ENCODE assay signal across 8 cellular contexts in the genomic region with DNA sequence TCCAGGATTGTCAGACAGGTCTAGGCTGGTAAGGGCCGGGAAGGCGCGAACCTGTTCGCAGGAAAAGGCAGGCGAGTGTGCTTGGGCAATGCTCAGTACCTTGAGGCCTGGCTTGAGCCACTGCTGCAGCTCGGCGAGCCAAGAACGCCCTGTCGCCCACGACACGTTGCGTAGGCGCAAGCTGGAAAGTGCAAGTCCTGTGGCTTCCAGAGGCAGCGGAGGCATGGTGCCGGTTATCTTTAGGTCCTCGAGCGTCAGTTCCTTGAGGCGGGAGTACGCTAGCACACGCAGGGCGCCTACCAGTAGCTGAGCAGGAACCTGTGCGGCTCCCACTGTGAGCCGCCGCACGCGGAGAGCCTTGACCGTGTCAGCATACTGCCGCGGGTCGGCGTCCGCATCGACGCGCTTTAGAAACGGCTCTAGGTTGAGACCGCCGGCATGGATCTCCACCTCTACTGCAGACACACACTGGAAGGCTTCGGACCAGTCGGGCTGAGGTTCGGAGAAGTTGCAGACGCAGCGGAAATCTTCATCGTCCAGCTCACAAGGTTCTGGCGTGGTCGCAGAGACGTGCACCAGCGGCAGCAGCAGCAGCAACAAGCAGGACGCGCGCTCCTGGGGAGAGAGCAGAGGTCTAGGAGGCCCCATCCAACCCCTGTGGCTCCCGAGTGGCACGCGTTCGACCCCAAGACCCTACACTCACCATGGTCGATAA. TPM values are rescaled to one million over a fixed set of nuclear protein-coding genes. Genes with fewer than 3 reads are reported as not detected.
A peak's percentile ranks its signal among the peaks of the same experiment; 100 is the strongest.
DNase-seq lines count a peak whose midpoint lies in the region; ATAC-seq and TF ChIP-seq lines count a peak whose summit lies in the region.

No MANE protein-coding gene starts in this region.

- peaks cover 31% of the 10 kb centered on the region for H3K4me1 Mint-ChIP-seq in activated naive CD8-positive, alpha-beta T cell treated with anti-CD3 and anti-CD28 coated beads for 36 hours

- POLR2A ChIA-PET in Panc1 (lab: Charles Lee): no interaction called here

- ATAC-seq in HG02610 (IDR thresholded peaks at IDR 0.05; ENCODE audit: unreplicated experiment) (peak; percentile 51), Panc1 (peak; percentile 81), left ventricle myocardium superior (peak; percentile 76)

- H3K4me3 ChIP-seq in GM12865 (ENCODE audit: low read depth, low read length): peak overlapping the region; percentile 48
- peak overlapping the region; percentile 41 to 54 for H3K4me3 ChIP-seq in Panc1 (ENCODE audit: low read depth in 2 of 2, low read length in 2 of 2)
- peak overlapping the region; percentile 71 for H3K4me3 ChIP-seq in skeletal muscle satellite cell (ENCODE audit: low read length)

- H3K9ac ChIP-seq in skeletal muscle satellite cell (ENCODE audit: low read depth, low read length): peak overlapping the region; percentile 58

- H3K36me3 Mint-ChIP-seq in activated naive CD8-positive, alpha-beta T cell treated with anti-CD3 and anti-CD28 coated beads for 36 hours: no peaks in the 10 kb centered on the region

- no peaks in the 10 kb centered on the region for H3K36me3 ChIP-seq in Panc1 (ENCODE audit: control insufficient read depth, insufficient read depth, low read length)
- H3K36me3 ChIP-seq in skeletal muscle satellite cell (ENCODE audit: insufficient read depth, low read length): no peaks in the 10 kb centered on the region

- in situ Hi-C loops in Panc1 (cut with HindIII; ENCODE audit: low pct_unique_long_range_greater_than_20kb, low sequenced_read_pairs): no loop called here

- intact Hi-C loops in Panc1 (cut with micrococcal nuclease; ENCODE audit: unreplicated experiment) (no loop called here), left ventricle myocardium superior (cut with micrococcal nuclease) (loop anchor here (10.0 kb wide), 1 partner anchor 58 kb away; no protein-coding TSS in a partner anchor)

- H3K4me3 Mint-ChIP-seq in activated naive CD8-positive, alpha-beta T cell treated with anti-CD3 and anti-CD28 coated beads for 36 hours: peak overlapping the region; percentile 82

- H3K27ac Mint-ChIP-seq in activated naive CD8-positive, alpha-beta T cell treated with anti-CD3 and anti-CD28 coated beads for 36 hours: peak overlapping the region; percentile 69

- TF ChIP-seq CTCF in GM12865 (IDR thresholded peaks at IDR 0.05; ENCODE audit: insufficient read depth, low read depth, low read length, missing control alignments) (no peak), Panc1 (IDR thresholded peaks at IDR 0.05) (no peak)

- peaks cover 23% of the 10 kb centered on the region for H3K27me3 Mint-ChIP-seq in activated naive CD8-positive, alpha-beta T cell treated with anti-CD3 and anti-CD28 coated beads for 36 hours

- H3K4me2 ChIP-seq in skeletal muscle satellite cell (ENCODE audit: low read length): peak overlapping the region; percentile 98

- peaks cover 8% of the 10 kb centered on the region for H3K4me1 ChIP-seq in Panc1 (ENCODE audit: control insufficient read depth, insufficient read depth, low read length)
- H3K4me1 ChIP-seq in skeletal muscle satellite cell (ENCODE audit: control insufficient read depth, insufficient read depth, low read length): peaks cover 22% of the 10 kb centered on the region

- DNase-seq in GM12865 (ENCODE audit: low read depth) (peak; percentile 69), Panc1 (ENCODE audit: low read depth, low spot score) (no peak), left ventricle myocardium superior (peak; percentile 74), NCI-H2107 (lab: John Stamatoyannopoulos, UW) (no peak), LoVo (ENCODE audit: low spot score) (no peak)
- peak; percentile 54 for DNase-seq in activated naive CD8-positive, alpha-beta T cell treated with anti-CD3 and anti-CD28 coated beads for 36 hours

- peak overlapping the region; percentile 41; the same call in 1 of the 2 replicates for H3K27ac ChIP-seq in Panc1 (ENCODE audit: low read length)

- peaks cover 3% of the 10 kb centered on the region for H3K9me3 Mint-ChIP-seq in activated naive CD8-positive, alpha-beta T cell treated with anti-CD3 and anti-CD28 coated beads for 36 hours

- H3K9me3 ChIP-seq in Panc1 (ENCODE audit: control insufficient read depth, insufficient read depth, low read depth, low read length) (peaks cover 8% of the 10 kb centered on the region; the same call in 1 of the 2 replicates), skeletal muscle satellite cell (replicated peaks; ENCODE audit: low read length) (no peaks in the 10 kb centered on the region)

- no TSS peak for BruUV-seq in Panc1 (replicated peaks; lab: Mats Ljungman, UMichigan)

- CTCF ChIA-PET in Panc1 (lab: Charles Lee): interaction anchor here (0.6 to 0.8 kb wide), 3 partner anchors 56 to 417 kb away, joined by 3 to 7 read pairs (median 3); no protein-coding TSS in a partner anchor

- H3K27me3 ChIP-seq in Panc1 (ENCODE audit: control insufficient read depth, insufficient read depth, low read length): no peaks in the 10 kb centered on the region
- peaks cover 20% of the 10 kb centered on the region for H3K27me3 ChIP-seq in skeletal muscle satellite cell (ENCODE audit: control insufficient read depth, insufficient read depth, low read length)

RNA-seq across cellular contexts. Expression of gene CD14, which starts 0.5 kb away (rescaled TPM):
- total RNA-seq in Panc1 (2021; ENCODE audit: unreplicated experiment) (2.5 TPM), left ventricle myocardium superior (31.0 TPM)
- 1.8 TPM for polyA plus RNA-seq in Panc1 (2012; ENCODE audit: insufficient read length)
- total RNA-seq in activated naive CD8-positive, alpha-beta T cell treated with anti-CD3 and anti-CD28 coated beads for 36 hours: under 1 TPM; 0.42 to 0.58 TPM
- total RNA-seq in skeletal muscle satellite cell (2012; rRNA removed): 0.51 and 0.66 TPM in 2 replicates

RNA-seq across cellular contexts. Expression of gene TMCO6, which starts 6.7 kb away (rescaled TPM):
- 18.9 TPM for total RNA-seq in Panc1 (2021; ENCODE audit: unreplicated experiment)
- polyA plus RNA-seq in Panc1 (2012; ENCODE audit: insufficient read length): 15.4 TPM
- 10 to 100 TPM; 34.4 to 37.4 TPM for total RNA-seq in activated naive CD8-positive, alpha-beta T cell treated with anti-CD3 and anti-CD28 coated beads for 36 hours
- total RNA-seq in left ventricle myocardium superior: 3.2 TPM
- 20.3 and 29.1 TPM in 2 replicates for total RNA-seq in skeletal muscle satellite cell (2012; rRNA removed)

RNA-seq across cellular contexts. Expression of gene NDUFA2, which starts 14.9 kb away (rescaled TPM):
- 81.7 TPM for total RNA-seq in Panc1 (2021; ENCODE audit: unreplicated experiment)
- 174 TPM for polyA plus RNA-seq in Panc1 (2012; ENCODE audit: insufficient read length)
- 10 to 100 TPM; 64.2 to 69.4 TPM for total RNA-seq in activated naive CD8-positive, alpha-beta T cell treated with anti-CD3 and anti-CD28 coated beads for 36 hours
- total RNA-seq in left ventricle myocardium superior: 161 TPM
- 25.3 and 33.2 TPM in 2 replicates for total RNA-seq in skeletal muscle satellite cell (2012; rRNA removed)

RNA-seq across cellular contexts. Expression of gene IK, which starts 15.1 kb away (rescaled TPM):
- total RNA-seq in Panc1 (2021; ENCODE audit: unreplicated experiment): 98.2 TPM
- 167 TPM for polyA plus RNA-seq in Panc1 (2012; ENCODE audit: insufficient read length)
- 10 to 100 TPM; 94.3 to 95.3 TPM for total RNA-seq in activated naive CD8-positive, alpha-beta T cell treated with anti-CD3 and anti-CD28 coated beads for 36 hours
- total RNA-seq in left ventricle myocardium superior: 73.7 TPM
- 71.5 and 72.7 TPM in 2 replicates for total RNA-seq in skeletal muscle satellite cell (2012; rRNA removed)

RNA-seq across cellular contexts. Expression of gene WDR55, which starts 32.2 kb away (rescaled TPM):
- total RNA-seq in Panc1 (2021; ENCODE audit: unreplicated experiment) (49.2 TPM), left ventricle myocardium superior (12.1 TPM)
- polyA plus RNA-seq in Panc1 (2012; ENCODE audit: insufficient read length): 34.0 TPM
- total RNA-seq in activated naive CD8-positive, alpha-beta T cell treated with anti-CD3 and anti-CD28 coated beads for 36 hours: 10 to 100 TPM; 37.5 to 38.9 TPM
- total RNA-seq in skeletal muscle satellite cell (2012; rRNA removed): 26.4 and 31.4 TPM in 2 replicates

Comparison
In these comparisons a context has a peak if more than half of its experiments do, and no peak if none do; other contexts are left out.
1. DNase-seq: peak in GM12865 (single experiment), activated naive CD8-positive, alpha-beta T cell treated with anti-CD3 and anti-CD28 coated beads for 36 hours (single experiment) and left ventricle myocardium superior (single experiment); none in Panc1 (single experiment), NCI-H2107 (single experiment) and LoVo (single experiment).
2. Peak in every context shown above with its lines, with median percentiles within 50 percentile points of each other: H3K4me3 ChIP-seq and ATAC-seq.